ENCODE assay signal across 16 cellular contexts in genomic region chr18:73840319-73841065, GRCh38.
DNase-seq lines count a peak whose midpoint lies in the region; ATAC-seq lines count a peak whose summit lies in the region.
"Had no signal": no experiment of that assay in that cellular context is flagged by ENCODE, and none has a peak within 500 bp of the region (broad histone marks: within the 10 kb centered on the region; RNA-seq: fewer than 3 reads in every experiment).

No MANE protein-coding gene starts in this region.

- ATAC-seq in HG03378 (IDR thresholded peaks at IDR 0.05; ENCODE audit: unreplicated experiment) (no peak), HG03175 (IDR thresholded peaks at IDR 0.05; ENCODE audit: unreplicated experiment) (no peak)
- ATAC-seq: CD8-positive, alpha-beta T cell; HCT116; SK-N-SH treated with all-trans-retinoic acid at 6 μM for 48 hours had no signal

- peak; percentile 36 for DNase-seq in NCI-H146 (lab: John Stamatoyannopoulos, UW)
- DNase-seq in NCI-H146 treated with DMSO at 0.1 percent for 48 hours (lab: John Stamatoyannopoulos, UW; ENCODE audit: unreplicated experiment), result no peak
- DNase-seq in NCI-H69 (lab: John Stamatoyannopoulos, UW), result peak; percentile 55
- peak; percentile 25 for DNase-seq in globus pallidus (ENCODE audit: low spot score)
- DNase-seq in pons (ENCODE audit: low spot score), result peak; percentile 62
- no peak for DNase-seq in NCI-H1436 (lab: John Stamatoyannopoulos, UW)
- DNase-seq: BE2C; CD8-positive, alpha-beta T cell; NCI-H1694; NCI-H2171; NCI-H446 treated with DMSO at 0.1 percent for 48 hours; SHP77 had no signal

Comparison
In these comparisons a context has a peak if more than half of its experiments do, and no peak if none do; other contexts are left out.
1. DNase-seq: peak in NCI-H146 (single experiment), NCI-H69 (single experiment), globus pallidus (single experiment) and pons (single experiment); none in NCI-H146 treated with DMSO at 0.1 percent for 48 hours (single experiment) and NCI-H1436 (single experiment).